Comparison of ENCODE assay signal across 17 cellular contexts in the genomic region with DNA sequence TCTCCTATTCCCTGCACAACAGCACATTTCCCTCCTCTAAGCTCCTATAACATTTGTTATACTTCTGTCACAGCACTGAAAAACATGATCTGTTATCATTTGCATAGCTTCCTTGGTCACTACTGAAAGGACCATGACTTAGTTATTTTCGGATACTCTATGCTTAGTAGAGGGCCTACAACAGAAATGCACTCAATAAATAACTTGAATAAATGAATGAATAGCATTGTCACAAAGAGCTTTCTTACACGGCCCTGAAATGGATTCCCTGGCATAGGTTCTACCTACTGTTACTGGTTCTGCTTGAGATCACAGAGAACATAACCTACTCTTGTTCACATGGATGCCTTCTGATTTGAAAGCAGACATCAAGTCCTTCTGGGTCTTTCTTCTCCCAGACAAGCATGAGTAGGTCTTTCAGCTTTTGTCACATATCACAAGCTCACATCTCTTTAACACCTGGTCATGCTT. TPM values are rescaled to one million over a fixed set of nuclear protein-coding genes. Genes with fewer than 3 reads are reported as not detected.
DNase-seq lines count a peak whose midpoint lies in the region; ATAC-seq, FAIRE-seq and TF ChIP-seq lines count a peak whose summit lies in the region.
"Had no signal": no experiment of that assay in that cellular context is flagged by ENCODE, and none has a peak within 500 bp of the region (broad histone marks: within the 10 kb centered on the region; RNA-seq: fewer than 3 reads in every experiment).

No MANE protein-coding gene starts in this region.

- H3K9me2 ChIP-seq in MM.1S (replicated peaks; ENCODE audit: insufficient read depth, low read length): no peaks in the 10 kb centered on the region

- TF ChIP-seq CTCF in MM.1S (IDR thresholded peaks at IDR 0.05; ENCODE audit: low read length): no peak
- no peak for TF ChIP-seq CTCF in kidney (IDR thresholded peaks at IDR 0.05; ENCODE audit: borderline replicate concordance, extremely low read depth, insufficient read depth)

- peaks cover 86% of the 10 kb centered on the region for H3K79me2 ChIP-seq in MM.1S (ENCODE audit: low read length)

- ATAC-seq in GM18499 (IDR thresholded peaks at IDR 0.05; ENCODE audit: insufficient read depth, unreplicated experiment) (peak; percentile 49), GM19468 (IDR thresholded peaks at IDR 0.05; ENCODE audit: extremely low read depth, unreplicated experiment) (peak; percentile 43), HG02938 (IDR thresholded peaks at IDR 0.05; ENCODE audit: unreplicated experiment) (peak; percentile 65)
- ATAC-seq: activated naive CD8-positive, alpha-beta T cell treated with anti-CD3 and anti-CD28 coated beads, Interleukin-2, amount 50 U/mL, for 24 hours; natural killer cell had no signal

- H3K9me3 ChIP-seq in MM.1S (replicated peaks; ENCODE audit: insufficient read depth, low read length) (no peaks in the 10 kb centered on the region), kidney (ENCODE audit: control insufficient read depth in 1 of 2, low read length in 2 of 2) (no peaks in the 10 kb centered on the region)

- H3K36me3 ChIP-seq in MM.1S (replicated peaks; ENCODE audit: insufficient read depth, low read length): no peaks in the 10 kb centered on the region
- no peaks in the 10 kb centered on the region for H3K36me3 ChIP-seq in kidney (ENCODE audit: control insufficient read depth in 1 of 2, insufficient read depth in 2 of 2, low read length in 2 of 2)

- peak overlapping the region; percentile 94 for H3K27ac ChIP-seq in MM.1S (ENCODE audit: low read length)
- no peak overlapping the region for H3K27ac ChIP-seq in kidney (ENCODE audit: low read depth in 2 of 2, low read length in 2 of 2)
- H3K27ac ChIP-seq: PC-9 had no signal

- H3F3A ChIP-seq in MM.1S (ENCODE audit: insufficient read depth, low read length): peaks cover 28% of the 10 kb centered on the region

- H3K4me3 ChIP-seq in MM.1S (ENCODE audit: low read length): peak overlapping the region; percentile 56
- no peak overlapping the region for H3K4me3 ChIP-seq in kidney (ENCODE audit: low read length in 2 of 2)
- H3K4me3 ChIP-seq: PC-9 had no signal

- intact Hi-C loops in kidney (cut with DNase I): no loop called here

- peak overlapping the region; percentile 80 for H3K4me2 ChIP-seq in MM.1S (ENCODE audit: low read depth, low read length)
- H3K4me2 ChIP-seq: PC-9 had no signal

- no peak for FAIRE-seq in kidney (lab: Jason Lieb, UNC)
- FAIRE-seq: H54, small intestine had no signal

- H3K9ac ChIP-seq in MM.1S (ENCODE audit: low read length) (peak overlapping the region; percentile 53), kidney (ENCODE audit: low read length in 2 of 2) (no peak overlapping the region)

- DNase-seq in MM.1S: peak; percentile 55
- DNase-seq in stimulated activated CD4-positive, alpha-beta T cell treated with anti-CD3 and anti-CD28 coated beads, Interleukin-4, amount 100 ng/mL, for 1 hour: no peak
- DNase-seq in nucleus accumbens (lab: John Stamatoyannopoulos, UW): no peak
- DNase-seq in activated CD8-positive, alpha-beta memory T cell treated with anti-CD3 and anti-CD28 coated beads, Interleukin-2, amount 50 U/mL, for 4 hours: no peak
- no peak for DNase-seq in kidney
- DNase-seq: activated naive CD8-positive, alpha-beta T cell treated with anti-CD3 and anti-CD28 coated beads, Interleukin-2, amount 50 U/mL, for 24 hours; cortex of kidney; kidney glomerular epithelial cell; natural killer cell; NCI-H2029; PC-9; small intestine; T-helper 9 cell had no signal

- H3K27me3 ChIP-seq in MM.1S (replicated peaks; ENCODE audit: insufficient read depth, low read length): no peaks in the 10 kb centered on the region

- peak overlapping the region; percentile 30 for H2AFZ ChIP-seq in MM.1S (ENCODE audit: low read length)
- H2AFZ ChIP-seq: PC-9 had no signal

- H4K20me1 ChIP-seq in MM.1S (ENCODE audit: insufficient read depth, low read length): no peaks in the 10 kb centered on the region

- peaks cover 62% of the 10 kb centered on the region for H3K4me1 ChIP-seq in MM.1S (ENCODE audit: low read length)
- no peaks in the 10 kb centered on the region for H3K4me1 ChIP-seq in kidney (ENCODE audit: control insufficient read depth in 1 of 2, insufficient read depth in 1 of 2, low read depth in 1 of 2, low read length in 2 of 2)

RNA-seq across cellular contexts. Expression of a gene that starts 41.6 kb away (rescaled TPM):
- total RNA-seq in kidney: 99.9 TPM
- 21.1 TPM for polyA plus RNA-seq in kidney (ENCODE audit: insufficient read depth, low read depth, low replicate concordance)
